ENCODE assay signal across 10 cellular contexts in genomic region chr5:74490814-74491213, GRCh38.
DNase-seq lines count a peak whose midpoint lies in the region; ATAC-seq and TF ChIP-seq lines count a peak whose summit lies in the region.
"Had no signal": no experiment of that assay in that cellular context is flagged by ENCODE, and none has a peak within 500 bp of the region (broad histone marks: within the 10 kb centered on the region; RNA-seq: fewer than 3 reads in every experiment).

No MANE protein-coding gene starts in this region.

- no peaks in the 10 kb centered on the region for H3K4me1 ChIP-seq in adrenal gland (replicated peaks in 1 of 2)

- no peak overlapping the region for H3K4me3 ChIP-seq in adrenal gland

- H3K27me3 Mint-ChIP-seq in central memory CD8-positive, alpha-beta T cell, result no peaks in the 10 kb centered on the region

- H3K27ac ChIP-seq in adrenal gland, result no peak overlapping the region

- H3K9me3 ChIP-seq in adrenal gland (replicated peaks in 1 of 3), result no peaks in the 10 kb centered on the region

- no peaks in the 10 kb centered on the region for H3K9me3 Mint-ChIP-seq in central memory CD8-positive, alpha-beta T cell

- TF ChIP-seq POLR2A in GM18505 (IDR thresholded peaks at IDR 0.05; ENCODE audit: borderline replicate concordance, extremely low read depth, insufficient read depth, insufficient read length) (no peak), adrenal gland (IDR thresholded peaks at IDR 0.05) (no peak)

- peak overlapping the region; percentile 83 for H3K27ac Mint-ChIP-seq in central memory CD8-positive, alpha-beta T cell (ENCODE audit: low read depth)

- H3K27me3 ChIP-seq in adrenal gland, result no peaks in the 10 kb centered on the region

- H3K36me3 ChIP-seq in adrenal gland (replicated peaks in 1 of 2), result no peaks in the 10 kb centered on the region

- ATAC-seq in GM18505 (IDR thresholded peaks at IDR 0.05; ENCODE audit: unreplicated experiment), result peak; percentile 91
- ATAC-seq in GM21447 (IDR thresholded peaks at IDR 0.05; ENCODE audit: unreplicated experiment), result peak; percentile 94
- ATAC-seq in HG03159 (IDR thresholded peaks at IDR 0.05; ENCODE audit: unreplicated experiment), result peak; percentile 98
- ATAC-seq in central memory CD8-positive, alpha-beta T cell (replicated peaks; ENCODE audit: extremely low read depth, poor library complexity, severe bottlenecking), result peak; percentile 76
- ATAC-seq in stimulated activated naive CD8-positive, alpha-beta T cell treated with anti-CD3 and anti-CD28 coated beads, Interleukin-15, Interleukin-2, amounts not matched to agents 100 U/mL and 50 U/mL, for 24 hours, result no peak

- H3K4me3 Mint-ChIP-seq in central memory CD8-positive, alpha-beta T cell, result peak overlapping the region; percentile 43

- 76 to 80% (median 78%) methylated on average over 3 of the region's 3 CpGs for WGBS in adrenal gland, 4 donors

- DNase-seq in central memory CD8-positive, alpha-beta T cell (ENCODE audit: low spot score in 2 of 2), result no peak
- no peak for DNase-seq in NK-92 treated with Interleukin-12 subunit alpha and Interleukin-12 subunit beta, amount 100 ng/mL, for 24 hours (lab: John Stamatoyannopoulos, UW)
- DNase-seq in stimulated activated naive CD8-positive, alpha-beta T cell treated with anti-CD3 and anti-CD28 coated beads, Interleukin-15, Interleukin-2, amounts not matched to agents 100 U/mL and 50 U/mL, for 24 hours, result no peak
- no peak for DNase-seq in stimulated activated CD8-positive, alpha-beta memory T cell treated with anti-CD3 and anti-CD28 coated beads, Interleukin-4, amount 100 ng/mL, for 48 hours
- DNase-seq in adrenal gland, result no peak
- DNase-seq: head of caudate nucleus, NCI-H748 treated with DMSO at 0.1 percent for 48 hours had no signal

- H3K4me1 Mint-ChIP-seq in central memory CD8-positive, alpha-beta T cell, result peaks cover 15% of the 10 kb centered on the region

- H3K36me3 Mint-ChIP-seq in central memory CD8-positive, alpha-beta T cell (ENCODE audit: insufficient read depth), result peaks cover 2% of the 10 kb centered on the region

- no peak for TF ChIP-seq CTCF in adrenal gland (IDR thresholded peaks at IDR 0.05)

- intact Hi-C loops in adrenal gland (cut with DNase I), result no loop called here
